ENCODE assay signal across 22 cellular contexts in genomic region chr11:30216534-30216933, GRCh38. TPM values are rescaled to one million over a fixed set of nuclear protein-coding genes. Genes with fewer than 3 reads are reported as not detected.
A peak's percentile ranks its signal among the peaks of the same experiment; 100 is the strongest.
DNase-seq lines count a peak whose midpoint lies in the region; ATAC-seq and TF ChIP-seq lines count a peak whose summit lies in the region.
"Had no signal": no experiment of that assay in that cellular context is flagged by ENCODE, and none has a peak within 500 bp of the region (broad histone marks: within the 10 kb centered on the region; RNA-seq: fewer than 3 reads in every experiment).

No MANE protein-coding gene starts in this region.

- H3K27ac ChIP-seq in right atrium auricular region: no peak overlapping the region

- H3K4me3 ChIP-seq in right atrium auricular region: no peak overlapping the region
- H3K4me3 ChIP-seq: GM23338 had no signal

- no peak for TF ChIP-seq CTCF in right atrium auricular region (IDR thresholded peaks at IDR 0.05)

- DNase-seq in Right ventricle myocardium superior (no peak), left cardiac atrium (no peak), left ventricle myocardium superior (no peak), right atrium auricular region (ENCODE audit: low spot score) (no peak), myocyte (ENCODE audit: low read depth) (peak; percentile 5), NCI-H2171 treated with DMSO at 0.1 percent for 48 hours (lab: John Stamatoyannopoulos, UW) (no peak)
- DNase-seq: C1 segment of cervical spinal cord; Calu3; CD4-positive, alpha-beta memory T cell; COR-L47; DMS53; DMS79 treated with DMSO at 0.1 percent for 48 hours; GF-D8; H9 had no signal

- ATAC-seq in Right ventricle myocardium superior (ENCODE audit: poor library complexity) (peak; percentile 71), left cardiac atrium (no peak), left ventricle myocardium superior (peak; percentile 80)
- ATAC-seq: GM23338, HCT116 had no signal

- H3K9me3 ChIP-seq in right atrium auricular region: no peaks in the 10 kb centered on the region

- H3K36me3 ChIP-seq in right atrium auricular region: no peaks in the 10 kb centered on the region

- intact Hi-C loops in Right ventricle myocardium superior (cut with DNase I): no loop called here
- intact Hi-C loops in left cardiac atrium (cut with DNase I): no loop called here
- intact Hi-C loops in left ventricle myocardium superior (cut with micrococcal nuclease): no loop called here

- no peaks in the 10 kb centered on the region for H3K27me3 ChIP-seq in right atrium auricular region

- no peaks in the 10 kb centered on the region for H3K4me1 ChIP-seq in right atrium auricular region

RNA-seq across cellular contexts. Expression of gene FSHB, which starts 14.3 kb away (rescaled TPM):
- total RNA-seq in Right ventricle myocardium superior: not detected
- total RNA-seq in left cardiac atrium: not detected
- total RNA-seq in left ventricle myocardium superior: not detected
- not detected for total RNA-seq in right atrium auricular region
- not detected in 2 replicates for total RNA-seq in myocyte
- polyA plus RNA-seq in myocyte (2012): not detected
- total RNA-seq: A172; A673; Calu3; CD4-positive, alpha-beta memory T cell; Daoy; G401; GM23338; H4; H9 had no signal
- polyA plus RNA-seq: BJ; CD4-positive, alpha-beta memory T cell; GM23338 had no signal

Comparison
In these comparisons a context has a peak if more than half of its experiments do, and no peak if none do; other contexts are left out.
1. ATAC-seq: peak in Right ventricle myocardium superior (single experiment) and left ventricle myocardium superior (single experiment); none in left cardiac atrium (0 of 2).